Comparison of ENCODE assay signal across 19 cellular contexts in the genomic region with DNA sequence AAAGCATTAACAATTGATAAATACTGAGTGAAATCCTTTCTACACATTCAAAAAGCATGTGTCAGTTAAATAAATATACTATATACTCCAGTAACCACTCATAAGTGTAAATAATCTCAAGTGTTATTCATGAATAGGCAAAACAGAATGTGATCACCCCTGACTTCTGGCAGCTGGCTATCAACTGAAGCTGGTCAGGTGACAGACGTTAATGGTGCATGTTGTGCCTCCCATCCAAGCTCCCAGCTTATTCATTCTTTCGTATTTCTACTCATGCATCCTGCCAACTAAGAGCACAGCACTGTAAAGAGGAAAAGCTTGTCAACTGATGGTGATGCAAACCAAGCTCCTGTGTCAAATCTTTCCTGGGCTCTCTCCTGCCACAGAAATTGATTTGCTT. TPM values are rescaled to one million over a fixed set of nuclear protein-coding genes. Genes with fewer than 3 reads are reported as not detected.
DNase-seq lines count a peak whose midpoint lies in the region; ATAC-seq and TF ChIP-seq lines count a peak whose summit lies in the region.
"Had no signal": no experiment of that assay in that cellular context is flagged by ENCODE, and none has a peak within 500 bp of the region (broad histone marks: within the 10 kb centered on the region; RNA-seq: fewer than 3 reads in every experiment).

No MANE protein-coding gene starts in this region.

- WGBS in right cardiac atrium: 15% methylated on average over 2 of the region's 2 CpGs

- H3K27ac ChIP-seq in right cardiac atrium (ENCODE audit: low read length): no peak overlapping the region
- peak overlapping the region; percentile 24 for H3K27ac ChIP-seq in fibroblast of lung (ENCODE audit: insufficient read depth, low read length)
- H3K27ac ChIP-seq: A549, suprapubic skin had no signal

- no peaks in the 10 kb centered on the region for H4K20me1 ChIP-seq in fibroblast of lung (ENCODE audit: control insufficient read depth, extremely low read depth, insufficient read depth, low read length)

- H3K9me3 ChIP-seq in right cardiac atrium (ENCODE audit: control insufficient read depth, low read length) (no peaks in the 10 kb centered on the region), fibroblast of lung (ENCODE audit: control insufficient read depth, insufficient read depth, low read depth, low read length) (no peaks in the 10 kb centered on the region)
- H3K9me3 ChIP-seq: A549, suprapubic skin had no signal

- H3K4me1 ChIP-seq in right cardiac atrium (ENCODE audit: control insufficient read depth, insufficient read depth, low read length) (no peaks in the 10 kb centered on the region), fibroblast of lung (ENCODE audit: control insufficient read depth, extremely low read depth, insufficient read depth, low read length) (no peaks in the 10 kb centered on the region)
- H3K4me1 ChIP-seq: A549 had no signal

- no peak overlapping the region for H3K9ac ChIP-seq in fibroblast of lung (ENCODE audit: insufficient read depth, low read length)

- ATAC-seq in Right ventricle myocardium inferior: peak; percentile 64
- no peak for ATAC-seq in right cardiac atrium
- ATAC-seq in HG02981 (IDR thresholded peaks at IDR 0.05; ENCODE audit: unreplicated experiment): no peak
- no peak for ATAC-seq in GM19351 (IDR thresholded peaks at IDR 0.05; ENCODE audit: unreplicated experiment)
- ATAC-seq in HG03159 (IDR thresholded peaks at IDR 0.05; ENCODE audit: unreplicated experiment): no peak
- ATAC-seq: A549; naive thymus-derived CD8-positive, alpha-beta T cell; T-cell had no signal

- H3K36me3 ChIP-seq in fibroblast of lung (ENCODE audit: control insufficient read depth, insufficient read depth, low read length): peaks cover 16% of the 10 kb centered on the region

- TF ChIP-seq CTCF in fibroblast of lung (conservative IDR thresholded peaks at IDR 0.05 in 1 of 2, IDR thresholded peaks at IDR 0.05 in 1 of 2; ENCODE audit: low read depth in 1 of 2, low read length in 2 of 2): no peak

- intact Hi-C loops in Right ventricle myocardium inferior (cut with DNase I) (no loop called here), right cardiac atrium (cut with DNase I) (no loop called here)

- DNase-seq in Right ventricle myocardium inferior (ENCODE audit: missing footprints): no peak
- no peak for DNase-seq in right cardiac atrium
- peak; percentile 68 for DNase-seq in NCI-H2196 (lab: John Stamatoyannopoulos, UW; ENCODE audit: unreplicated experiment)
- peak; percentile 10 to 48 for DNase-seq in fibroblast of lung (ENCODE audit: low read depth in 2 of 2)
- DNase-seq in stimulated activated CD4-positive, alpha-beta T cell treated with anti-CD3 and anti-CD28 coated beads, Interleukin-12 subunit alpha, Interleukin-12 subunit beta, amount 100 ng/mL, for 4 hours: no peak
- DNase-seq: effector memory CD4-positive, alpha-beta T cell; head of caudate nucleus; immature natural killer cell; mammary epithelial cell; MM.1S; naive thymus-derived CD8-positive, alpha-beta T cell; stimulated activated CD4-positive, alpha-beta T cell treated with anti-CD3 and anti-CD28 coated beads, Interleukin-4, amount 100 ng/mL, for 4 hours; T-cell had no signal

- H3K4me3 ChIP-seq in right cardiac atrium (ENCODE audit: low read length) (no peak overlapping the region), fibroblast of lung (replicated peaks in 1 of 4; ENCODE audit: control extremely low read depth in 1 of 4, insufficient read depth in 1 of 4, low read depth in 3 of 4, low read length in 4 of 4) (no peak overlapping the region)
- H3K4me3 ChIP-seq: A549, smooth muscle cell, suprapubic skin had no signal

- H3K79me2 ChIP-seq in fibroblast of lung (ENCODE audit: control insufficient read depth, insufficient read depth, low read length): peaks cover 55% of the 10 kb centered on the region

- no peak overlapping the region for H3K4me2 ChIP-seq in fibroblast of lung (ENCODE audit: extremely low read depth, insufficient read depth, low read length)
- H3K4me2 ChIP-seq: A549, smooth muscle cell had no signal

- H2AFZ ChIP-seq in fibroblast of lung (ENCODE audit: low read length): no peak overlapping the region

- no peaks in the 10 kb centered on the region for H3K27me3 ChIP-seq in right cardiac atrium (ENCODE audit: control insufficient read depth, insufficient read depth)
- no peaks in the 10 kb centered on the region for H3K27me3 ChIP-seq in fibroblast of lung (ENCODE audit: control insufficient read depth, insufficient read depth, low read length)
- H3K27me3 ChIP-seq: suprapubic skin had no signal

RNA-seq across cellular contexts. Expression of a gene that starts 7.7 kb away (rescaled TPM):
- 152 TPM for total RNA-seq in Right ventricle myocardium inferior
- 100 to 1,000 TPM; 125 to 146 (median 144) TPM for total RNA-seq in right cardiac atrium
- 280 TPM for polyA plus RNA-seq in right cardiac atrium
- 227 and 245 TPM in 2 replicates for total RNA-seq in fibroblast of lung
- polyA plus RNA-seq in fibroblast of lung: 489 and 585 TPM in 2 replicates
- polyA plus RNA-seq in fibroblast of lung (2012): 289 and 347 TPM in 2 replicates
- polyA minus RNA-seq in fibroblast of lung (ENCODE audit: low replicate concordance): 119 and 149 TPM in 2 replicates

RNA-seq across cellular contexts. Expression of a gene that starts 8.8 kb away (rescaled TPM):
- total RNA-seq in Right ventricle myocardium inferior (8.7 TPM), right cardiac atrium (10 to 100 TPM in 1 of 4 donors, 1 to 10 TPM in 3; 8.7 to 11.8 (median 9.2) TPM), fibroblast of lung (7.8 and 8.7 TPM in 2 replicates)
- polyA plus RNA-seq in right cardiac atrium (7.9 TPM), fibroblast of lung (14.2 and 14.4 TPM in 2 replicates)
- 8.5 and 9.0 TPM in 2 replicates for polyA plus RNA-seq in fibroblast of lung (2012)
- polyA minus RNA-seq in fibroblast of lung (ENCODE audit: low replicate concordance): 3.4 and 3.5 TPM in 2 replicates

RNA-seq across cellular contexts. Expression of a gene that starts 39.0 kb away (rescaled TPM):
- total RNA-seq in Right ventricle myocardium inferior: 28.1 TPM
- 10 to 100 TPM; 26.1 to 36.4 (median 30.9) TPM for total RNA-seq in right cardiac atrium
- polyA plus RNA-seq in right cardiac atrium: 27.7 TPM
- total RNA-seq in fibroblast of lung: 39.6 and 62.4 TPM in 2 replicates
- 55.6 and 56.6 TPM in 2 replicates for polyA plus RNA-seq in fibroblast of lung
- 53.5 and 58.3 TPM in 2 replicates for polyA plus RNA-seq in fibroblast of lung (2012)
- polyA minus RNA-seq in fibroblast of lung (ENCODE audit: low replicate concordance): 19.9 and 29.3 TPM in 2 replicates

Comparison
In these comparisons a context has a peak if more than half of its experiments do, and no peak if none do; other contexts are left out.
1. DNase-seq: peak in NCI-H2196 (single experiment) and fibroblast of lung (2 of 2); none in Right ventricle myocardium inferior (single experiment), right cardiac atrium (0 of 3) and stimulated activated CD4-positive, alpha-beta T cell treated with anti-CD3 and anti-CD28 coated beads, Interleukin-12 subunit alpha, Interleukin-12 subunit beta, amount 100 ng/mL, for 4 hours (single experiment).